In the genomic region with DNA sequence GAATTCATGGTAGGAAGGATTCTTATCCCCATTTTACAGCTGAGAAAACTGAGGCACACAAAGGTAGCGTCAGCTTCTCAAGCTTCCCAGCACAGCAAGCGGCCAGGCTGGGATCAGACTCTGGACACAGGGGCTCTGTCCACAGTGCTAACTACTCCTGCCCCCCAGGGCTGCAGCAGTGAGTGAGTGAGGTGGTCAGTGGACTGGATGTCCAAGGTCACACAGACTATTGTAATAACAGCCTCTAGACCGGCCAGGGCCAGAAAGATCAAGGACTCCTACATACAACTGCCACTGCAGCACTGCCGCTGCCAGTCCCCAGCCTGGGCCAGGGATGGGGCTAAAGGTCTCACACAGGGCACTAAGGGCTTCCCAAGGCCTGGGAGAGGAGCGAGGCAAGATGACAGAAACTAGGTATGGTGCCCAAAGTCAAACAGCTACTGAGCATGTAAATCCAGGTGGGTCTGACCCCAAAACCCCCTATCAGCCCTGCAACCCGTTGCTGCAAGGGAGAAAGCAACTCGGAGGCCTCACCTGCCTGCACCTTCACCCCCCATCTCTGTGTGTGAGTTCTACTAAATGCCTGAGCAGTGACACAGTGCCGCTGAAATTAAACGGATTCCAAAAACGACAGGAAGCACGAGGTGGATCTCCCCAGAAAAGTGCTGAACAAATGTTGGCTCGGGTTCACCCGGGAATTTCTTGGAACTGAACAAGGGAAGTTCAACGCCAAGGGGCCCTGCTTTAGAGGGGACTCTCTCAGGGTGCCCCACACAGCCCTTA, we compare ENCODE assay signal across 8 cellular contexts.
DNase-seq lines count a peak whose midpoint lies in the region; ATAC-seq and TF ChIP-seq lines count a peak whose summit lies in the region.

No MANE protein-coding gene starts in this region.

- peak; percentile 22 for DNase-seq in AG20443 (ENCODE audit: low spot score)
- peak; percentile 15 for DNase-seq in KBM-7
- no peak for DNase-seq in nephron progenitor cell
- no peak for DNase-seq in NCI-H82 (lab: John Stamatoyannopoulos, UW)
- DNase-seq in NCI-H345 (lab: John Stamatoyannopoulos, UW), result no peak

- peak overlapping the region; percentile 89 for H3K4me3 Mint-ChIP-seq in nephron progenitor cell

- no peaks in the 10 kb centered on the region for H3K27me3 ChIP-seq in endocrine pancreas (ENCODE audit: control insufficient read depth, insufficient read depth, low read length)

- no peaks in the 10 kb centered on the region for H3K9me3 ChIP-seq in endocrine pancreas (ENCODE audit: control insufficient read depth, low read length)

- H3K27ac Mint-ChIP-seq in nephron progenitor cell, result peak overlapping the region; percentile 45

- peak overlapping the region; percentile 62 for H3K9ac ChIP-seq in endocrine pancreas (ENCODE audit: control insufficient read depth, insufficient read depth, low read length)

- no peaks in the 10 kb centered on the region for H3K4me1 ChIP-seq in endocrine pancreas (ENCODE audit: control insufficient read depth, insufficient read depth, low read length)

- peaks cover 50% of the 10 kb centered on the region for H3K4me1 Mint-ChIP-seq in nephron progenitor cell

- TF ChIP-seq POLR2A in GM18505 (IDR thresholded peaks at IDR 0.05; ENCODE audit: borderline replicate concordance, extremely low read depth, insufficient read depth, insufficient read length), result no peak

- TF ChIP-seq CTCF in nephron progenitor cell (IDR thresholded peaks at IDR 0.05), result no peak

- no peaks in the 10 kb centered on the region for H3K9me3 Mint-ChIP-seq in nephron progenitor cell

- peaks cover 21% of the 10 kb centered on the region for H3K27me3 Mint-ChIP-seq in nephron progenitor cell (ENCODE audit: low read depth, poor library complexity)

- in situ Hi-C loops in KBM-7 (cut with MboI; ENCODE audit: low pct_unique_long_range_greater_than_20kb, low sequenced_read_pairs), result no loop called here

- H3K36me3 Mint-ChIP-seq in nephron progenitor cell (ENCODE audit: low read depth), result no peaks in the 10 kb centered on the region

- ATAC-seq in GM18502 (IDR thresholded peaks at IDR 0.05; ENCODE audit: poor library complexity, unreplicated experiment) (no peak), GM18505 (IDR thresholded peaks at IDR 0.05; ENCODE audit: unreplicated experiment) (no peak)

- peak overlapping the region; percentile 61 for H3K4me3 ChIP-seq in endocrine pancreas (ENCODE audit: control insufficient read depth, insufficient read depth, low read length)

- no peaks in the 10 kb centered on the region for H3K36me3 ChIP-seq in endocrine pancreas (ENCODE audit: control insufficient read depth, insufficient read depth, low read length)

Comparison
In these comparisons a context has a peak if more than half of its experiments do, and no peak if none do; other contexts are left out.
1. DNase-seq: peak in AG20443 (single experiment) and KBM-7 (single experiment); none in nephron progenitor cell (single experiment), NCI-H82 (single experiment) and NCI-H345 (single experiment).